Comparison of ENCODE assay signal across 25 cellular contexts in genomic region chr5:175560011-175560410, GRCh38.
"Had no signal": no experiment of that assay in that cellular context is flagged by ENCODE, and none has a peak within 500 bp of the region (broad histone marks: within the 10 kb centered on the region; RNA-seq: fewer than 3 reads in every experiment).

No MANE protein-coding gene starts in this region.

- H3K36me3 Mint-ChIP-seq: activated CD8-positive, alpha-beta memory T cell treated with anti-CD3 and anti-CD28 coated beads, Interleukin-2, amount 10 ng/mL, durations not matched to agents 7 days and 5 days; activated naive CD4-positive, alpha-beta T cell treated with anti-CD3 and anti-CD28 coated beads, Interleukin-2, amount 50 U/mL, for 72 hours had no signal

- H3K27me3 ChIP-seq: adrenal gland, tibial nerve had no signal

- DNase-seq: activated CD4-positive, alpha-beta T cell treated with anti-CD3 and anti-CD28 coated beads for 36 hours; activated CD4-positive, CD25-positive, alpha-beta regulatory T cell; activated CD8-positive, alpha-beta memory T cell treated with anti-CD3 and anti-CD28 coated beads, Interleukin-2, amount 10 ng/mL, durations not matched to agents 7 days and 5 days; activated CD8-positive, alpha-beta T cell treated with anti-CD3 and anti-CD28 coated beads, Interleukin-2, amount 10 ng/mL, durations not matched to agents 7 days and 5 days; activated naive CD4-positive, alpha-beta T cell; activated T-cell treated with anti-CD3 and anti-CD28 coated beads for 4 hours; activated T-cell treated with anti-CD3 and anti-CD28 coated beads, Interleukin-2, amount 50 U/mL, for 72 hours; adrenal gland; aorta; body of pancreas; effector CD8-positive, alpha-beta T cell; gastrocnemius medialis; hypothalamus; left lung; mesendoderm; mucosa of descending colon; nucleus accumbens; right cardiac atrium; spleen; stimulated activated naive CD4-positive, alpha-beta T cell; T-helper 1 cell had no signal

- H3K4me3 Mint-ChIP-seq: activated CD4-positive, alpha-beta T cell treated with anti-CD3 and anti-CD28 coated beads for 36 hours; activated CD8-positive, alpha-beta memory T cell treated with anti-CD3 and anti-CD28 coated beads, Interleukin-2, amount 10 ng/mL, durations not matched to agents 7 days and 5 days; activated CD8-positive, alpha-beta T cell treated with anti-CD3 and anti-CD28 coated beads, Interleukin-2, amount 10 ng/mL, durations not matched to agents 7 days and 5 days; activated T-cell treated with anti-CD3 and anti-CD28 coated beads, Interleukin-2, amount 50 U/mL, for 72 hours; T-helper 2 cell treated with Interferon-gamma antibody and Interleukin-4, amounts not matched to agents 5 μg/mL and 100 μg/mL, for 36 hours had no signal

- H3K9me3 ChIP-seq: adrenal gland, body of pancreas, gastrocnemius medialis, left lung, mucosa of descending colon, spleen, tibial nerve had no signal

- H3K4me3 ChIP-seq: adrenal gland, body of pancreas, gastrocnemius medialis, left lung, lung, mucosa of descending colon, spleen, tibial nerve had no signal

- H3K4me1 Mint-ChIP-seq: activated CD4-positive, alpha-beta T cell treated with anti-CD3 and anti-CD28 coated beads for 36 hours; activated CD8-positive, alpha-beta memory T cell treated with anti-CD3 and anti-CD28 coated beads, Interleukin-2, amount 10 ng/mL, durations not matched to agents 7 days and 5 days had no signal

- H3K27ac Mint-ChIP-seq: activated CD4-positive, alpha-beta T cell treated with anti-CD3 and anti-CD28 coated beads for 36 hours; activated CD8-positive, alpha-beta memory T cell treated with anti-CD3 and anti-CD28 coated beads, Interleukin-2, amount 10 ng/mL, durations not matched to agents 7 days and 5 days; activated CD8-positive, alpha-beta T cell treated with anti-CD3 and anti-CD28 coated beads, Interleukin-2, amount 10 ng/mL, durations not matched to agents 7 days and 5 days; activated T-cell treated with anti-CD3 and anti-CD28 coated beads, Interleukin-2, amount 50 U/mL, for 72 hours; T-helper 2 cell treated with Interferon-gamma antibody and Interleukin-4, amounts not matched to agents 5 μg/mL and 100 μg/mL, for 36 hours had no signal

- H3K9me3 Mint-ChIP-seq: activated naive CD4-positive, alpha-beta T cell treated with anti-CD3 and anti-CD28 coated beads, Interleukin-2, amount 50 U/mL, for 72 hours; activated T-cell treated with anti-CD3 and anti-CD28 coated beads, Interleukin-2, amount 50 U/mL, for 72 hours; T-helper 2 cell treated with Interferon-gamma antibody and Interleukin-4, amounts not matched to agents 5 μg/mL and 100 μg/mL, for 36 hours had no signal

- H3K36me3 ChIP-seq: adrenal gland, gastrocnemius medialis, left lung, spleen, tibial nerve had no signal

- H3K27ac ChIP-seq: adrenal gland, body of pancreas, gastrocnemius medialis, left lung, spleen, tibial nerve had no signal

- ATAC-seq: activated CD4-positive, alpha-beta T cell treated with anti-CD3 and anti-CD28 coated beads for 36 hours; activated CD8-positive, alpha-beta memory T cell treated with anti-CD3 and anti-CD28 coated beads, Interleukin-2, amount 10 ng/mL, durations not matched to agents 7 days and 5 days; activated CD8-positive, alpha-beta T cell treated with anti-CD3 and anti-CD28 coated beads, Interleukin-2, amount 10 ng/mL, durations not matched to agents 7 days and 5 days; activated naive CD4-positive, alpha-beta T cell treated with anti-CD3 and anti-CD28 coated beads, Interleukin-2, amount 50 U/mL, for 72 hours; activated T-cell treated with anti-CD3 and anti-CD28 coated beads, Interleukin-2, amount 50 U/mL, for 72 hours; body of pancreas; gastrocnemius medialis; left lung; mucosa of descending colon; right cardiac atrium had no signal

- H3K4me1 ChIP-seq: adrenal gland, body of pancreas, gastrocnemius medialis, left lung, spleen, tibial nerve had no signal
